20 cellular contexts compared by ENCODE assay signal in the genomic region with DNA sequence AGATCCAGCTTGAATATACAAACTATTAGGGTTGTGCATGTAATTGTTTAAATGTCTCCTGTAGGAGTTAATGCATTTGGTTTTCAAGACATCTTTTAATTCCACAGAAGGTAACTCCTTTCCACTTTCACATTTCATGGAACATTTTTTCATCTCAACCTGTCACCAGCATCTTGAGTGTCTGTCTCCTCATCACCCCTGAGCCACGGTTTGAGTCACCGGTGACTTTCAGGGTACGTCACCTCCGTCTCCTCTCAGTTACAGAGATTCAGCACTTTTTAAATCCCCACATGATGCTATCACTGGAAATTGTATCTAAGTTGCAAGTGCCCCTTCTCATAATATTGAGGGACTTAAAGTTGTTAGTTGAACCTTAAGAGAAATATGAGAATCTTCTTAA. TPM values are rescaled to one million over a fixed set of nuclear protein-coding genes. Genes with fewer than 3 reads are reported as not detected.
A peak's percentile ranks its signal among the peaks of the same experiment; 100 is the strongest.
DNase-seq lines count a peak whose midpoint lies in the region; ATAC-seq and TF ChIP-seq lines count a peak whose summit lies in the region.
"Had no signal": no experiment of that assay in that cellular context is flagged by ENCODE, and none has a peak within 500 bp of the region (broad histone marks: within the 10 kb centered on the region; RNA-seq: fewer than 3 reads in every experiment).

No MANE protein-coding gene starts in this region.

- peak overlapping the region; percentile 19 for H3K27ac ChIP-seq in cingulate gyrus (ENCODE audit: low read depth, low read length)
- H3K27ac ChIP-seq in brain microvascular endothelial cell: no peak overlapping the region
- H3K27ac ChIP-seq: ascending aorta, lower lobe of right lung had no signal

- DNase-seq in activated CD4-positive, alpha-beta T cell treated with anti-CD3 and anti-CD28 coated beads, Interleukin-2, amount 50 U/mL, for 48 hours: peak; percentile 65 to 74
- DNase-seq in activated CD4-positive, alpha-beta T cell treated with anti-CD3 and anti-CD28 coated beads for 1 hour: no peak
- peak; percentile 85 for DNase-seq in activated CD4-positive, alpha-beta memory T cell treated with anti-CD3 and anti-CD28 coated beads for 36 hours
- peak; percentile 34 to 76 (median 36) for DNase-seq in stimulated activated CD4-positive, alpha-beta T cell treated with anti-CD3 and anti-CD28 coated beads, TNF-alpha, amount 100 ng/mL, for 24 hours (ENCODE audit: low read depth in 3 of 3)
- DNase-seq in brain microvascular endothelial cell (no peak), NAMALWA (ENCODE audit: low spot score) (no peak)
- DNase-seq: GDM1, HCEC 1CT, heart right ventricle, lower lobe of right lung, MG63, NCI-H1694 treated with DMSO at 0.1 percent for 48 hours, NCI-H446 treated with DMSO at 0.1 percent for 48 hours, RPMI8226, trophoblast cell had no signal

- H3K27me3 ChIP-seq in brain microvascular endothelial cell (replicated peaks): peaks cover 8% of the 10 kb centered on the region
- H3K27me3 ChIP-seq: ascending aorta had no signal

- intact Hi-C loops in activated CD4-positive, alpha-beta memory T cell treated with anti-CD3 and anti-CD28 coated beads for 36 hours (cut with micrococcal nuclease): no loop called here

- no peak overlapping the region for H3K4me3 Mint-ChIP-seq in activated CD4-positive, alpha-beta memory T cell treated with anti-CD3 and anti-CD28 coated beads for 36 hours
- H3K4me3 Mint-ChIP-seq: stimulated activated memory B cell treated with anti-CD40 and anti-IgM and Interleukin-4, amounts not matched to agents 10 μg/mL and 1 μg/mL and 100 μg/mL, for 72 hours had no signal

- CTCF ChIA-PET in activated CD4-positive, alpha-beta memory T cell treated with anti-CD3 and anti-CD28 coated beads for 36 hours (lab: Charles Lee): interaction anchor here (0.7 to 18.4 kb wide), 4 partner anchors 25 to 109 kb away, joined by 3 to 313 read pairs (median 8); a partner anchor contains a TSS

- H3K36me3 Mint-ChIP-seq in activated CD4-positive, alpha-beta memory T cell treated with anti-CD3 and anti-CD28 coated beads for 36 hours: no peaks in the 10 kb centered on the region
- H3K36me3 Mint-ChIP-seq: stimulated activated memory B cell treated with anti-CD40 and anti-IgM and Interleukin-4, amounts not matched to agents 10 μg/mL and 1 μg/mL and 100 μg/mL, for 72 hours had no signal

- in situ Hi-C loops in brain microvascular endothelial cell (cut with HindIII; ENCODE audit: low pct_ligation_motif_present, low sequenced_read_pairs): no loop called here

- no peak overlapping the region for H3K4me3 ChIP-seq in brain microvascular endothelial cell (ENCODE audit: low read depth, low read length)
- H3K4me3 ChIP-seq: ascending aorta, heart right ventricle, lower lobe of right lung, MG63 had no signal

- no peaks in the 10 kb centered on the region for H3K9me3 Mint-ChIP-seq in activated CD4-positive, alpha-beta memory T cell treated with anti-CD3 and anti-CD28 coated beads for 36 hours
- H3K9me3 Mint-ChIP-seq: stimulated activated memory B cell treated with anti-CD40 and anti-IgM and Interleukin-4, amounts not matched to agents 10 μg/mL and 1 μg/mL and 100 μg/mL, for 72 hours had no signal

- POLR2A ChIA-PET in activated CD4-positive, alpha-beta memory T cell treated with anti-CD3 and anti-CD28 coated beads for 36 hours (lab: Charles Lee): interaction anchor here (3.2 kb wide), 1 partner anchor 86 kb away, joined by 15 read pairs; no protein-coding TSS in a partner anchor

- H3K36me3 ChIP-seq in brain microvascular endothelial cell (replicated peaks): no peaks in the 10 kb centered on the region
- H3K36me3 ChIP-seq: ascending aorta, heart right ventricle, lower lobe of right lung, MG63 had no signal

- H3K4me1 Mint-ChIP-seq in activated CD4-positive, alpha-beta memory T cell treated with anti-CD3 and anti-CD28 coated beads for 36 hours (ENCODE audit: low read depth): peaks cover 31% of the 10 kb centered on the region

- TF ChIP-seq CTCF in brain microvascular endothelial cell (IDR thresholded peaks at IDR 0.05; ENCODE audit: low read depth, low read length, missing control alignments): no peak

- ATAC-seq in HG02798 (IDR thresholded peaks at IDR 0.05; ENCODE audit: poor library complexity, unreplicated experiment): no peak
- ATAC-seq: lower lobe of right lung; stimulated activated memory B cell treated with anti-CD40 and anti-IgM and Interleukin-4, amounts not matched to agents 10 μg/mL and 1 μg/mL and 100 μg/mL, for 72 hours had no signal

- H3K27ac Mint-ChIP-seq in activated CD4-positive, alpha-beta memory T cell treated with anti-CD3 and anti-CD28 coated beads for 36 hours: no peak overlapping the region
- H3K27ac Mint-ChIP-seq: stimulated activated memory B cell treated with anti-CD40 and anti-IgM and Interleukin-4, amounts not matched to agents 10 μg/mL and 1 μg/mL and 100 μg/mL, for 72 hours had no signal

- peaks cover 31% of the 10 kb centered on the region for H3K27me3 Mint-ChIP-seq in activated CD4-positive, alpha-beta memory T cell treated with anti-CD3 and anti-CD28 coated beads for 36 hours
- H3K27me3 Mint-ChIP-seq: stimulated activated memory B cell treated with anti-CD40 and anti-IgM and Interleukin-4, amounts not matched to agents 10 μg/mL and 1 μg/mL and 100 μg/mL, for 72 hours had no signal

RNA-seq across cellular contexts. Expression of a gene that starts 25.3 kb away (rescaled TPM):
- 1 to 10 TPM; 1.5 to 1.6 TPM for total RNA-seq in activated CD4-positive, alpha-beta memory T cell treated with anti-CD3 and anti-CD28 coated beads for 36 hours
- total RNA-seq: ascending aorta, chondrocyte had no signal

RNA-seq across cellular contexts. Expression of a gene that starts 35.0 kb away (rescaled TPM):
- total RNA-seq in activated CD4-positive, alpha-beta memory T cell treated with anti-CD3 and anti-CD28 coated beads for 36 hours: 10 to 100 TPM; 19.5 to 23.0 TPM

Comparison
In these comparisons a context has a peak if more than half of its experiments do, and no peak if none do; other contexts are left out.
1. DNase-seq: peak in activated CD4-positive, alpha-beta T cell treated with anti-CD3 and anti-CD28 coated beads, Interleukin-2, amount 50 U/mL, for 48 hours (2 of 2), activated CD4-positive, alpha-beta memory T cell treated with anti-CD3 and anti-CD28 coated beads for 36 hours (single experiment) and stimulated activated CD4-positive, alpha-beta T cell treated with anti-CD3 and anti-CD28 coated beads, TNF-alpha, amount 100 ng/mL, for 24 hours (3 of 3); none in activated CD4-positive, alpha-beta T cell treated with anti-CD3 and anti-CD28 coated beads for 1 hour (single experiment), brain microvascular endothelial cell (single experiment) and NAMALWA (single experiment).